ENCODE assay signal across 23 cellular contexts in the genomic region with DNA sequence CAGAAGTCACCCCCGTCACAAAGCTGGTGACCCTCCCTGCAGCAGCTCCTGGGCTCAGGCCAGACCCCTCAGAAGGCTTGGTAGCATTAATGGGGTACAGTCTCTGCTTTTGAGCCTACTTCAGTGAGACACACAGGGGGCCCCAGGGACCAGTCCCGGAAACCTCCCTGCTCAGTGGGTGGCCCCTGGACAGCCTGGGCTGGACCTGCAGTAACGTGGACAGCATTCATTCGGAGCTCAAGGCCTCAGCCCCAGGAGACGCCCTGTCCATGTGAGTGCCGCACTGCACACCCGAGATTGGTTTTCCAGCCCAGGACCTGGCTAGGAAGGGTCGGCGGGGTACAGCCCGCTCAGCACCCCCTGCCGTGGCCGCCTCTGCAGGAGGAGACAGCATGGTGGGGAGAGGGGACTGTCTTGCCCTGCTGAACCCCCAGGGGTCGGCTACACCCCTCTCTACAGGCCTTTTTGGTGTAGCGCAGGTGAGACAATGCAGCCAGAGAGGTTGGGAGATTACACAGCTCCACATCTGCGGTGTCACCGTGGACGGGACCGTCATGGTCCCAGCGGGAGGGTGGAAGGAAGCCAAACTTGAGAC.
"Had no signal": no experiment of that assay in that cellular context is flagged by ENCODE, and none has a peak within 500 bp of the region (broad histone marks: within the 10 kb centered on the region; RNA-seq: fewer than 3 reads in every experiment).

No MANE protein-coding gene starts in this region.

- H3K9me3 Mint-ChIP-seq: activated CD4-positive, alpha-beta memory T cell treated with anti-CD3 and anti-CD28 coated beads, Interleukin-2, amount 10 ng/mL, durations not matched to agents 7 days and 5 days; activated naive CD8-positive, alpha-beta T cell treated with anti-CD3 and anti-CD28 coated beads, Interleukin-2, amount 10 ng/mL, durations not matched to agents 7 days and 5 days; T-helper 1 cell treated with Interleukin-12 subunit alpha and Interleukin-12 subunit beta and Interleukin-4 antibody, amounts not matched to agents 30 μg/mL and 1 μg/mL, for 36 hours had no signal

- ATAC-seq: activated T-cell treated with anti-CD3 and anti-CD28 coated beads, Interleukin-2, amount 50 U/mL, for 72 hours; gastrocnemius medialis; naive thymus-derived CD4-positive, alpha-beta T cell had no signal

- H3K27me3 Mint-ChIP-seq: activated CD4-positive, alpha-beta memory T cell treated with anti-CD3 and anti-CD28 coated beads, Interleukin-2, amount 10 ng/mL, durations not matched to agents 7 days and 5 days had no signal

- H3K4me3 Mint-ChIP-seq: activated CD4-positive, alpha-beta memory T cell treated with anti-CD3 and anti-CD28 coated beads, Interleukin-2, amount 10 ng/mL, durations not matched to agents 7 days and 5 days; activated naive CD4-positive, alpha-beta T cell treated with anti-CD3 and anti-CD28 coated beads for 36 hours; activated naive CD8-positive, alpha-beta T cell treated with anti-CD3 and anti-CD28 coated beads, Interleukin-2, amount 10 ng/mL, durations not matched to agents 7 days and 5 days; activated T-cell treated with anti-CD3 and anti-CD28 coated beads, Interleukin-2, amount 50 U/mL, for 72 hours; naive thymus-derived CD4-positive, alpha-beta T cell; stimulated activated naive CD8-positive, alpha-beta T cell treated with anti-CD3 and anti-CD28 coated beads, Interleukin-15, Interleukin-2, amounts not matched to agents 100 ng/mL and 50 ng/mL, for 24 hours; T-helper 1 cell treated with Interleukin-12 subunit alpha and Interleukin-12 subunit beta and Interleukin-4 antibody, amounts not matched to agents 30 μg/mL and 1 μg/mL, for 36 hours had no signal

- H3K4me3 ChIP-seq: coronary artery, esophagus squamous epithelium, gastrocnemius medialis, lung, pancreas, psoas muscle, right atrium auricular region, tibial artery had no signal

- DNase-seq: activated CD4-positive, alpha-beta memory T cell treated with anti-CD3 and anti-CD28 coated beads, Interleukin-2, amount 10 ng/mL, durations not matched to agents 7 days and 5 days; activated CD4-positive, alpha-beta T cell treated with anti-CD3 and anti-CD28 coated beads for 48 hours; activated CD4-positive, CD25-positive, alpha-beta regulatory T cell; activated effector memory CD4-positive, alpha-beta T cell treated with Interleukin-2 at 50 U/mL for 16 hours; activated naive CD4-positive, alpha-beta T cell treated with anti-CD3 and anti-CD28 coated beads for 36 hours; activated naive CD8-positive, alpha-beta T cell treated with anti-CD3 and anti-CD28 coated beads, Interleukin-2, amount 10 ng/mL, durations not matched to agents 7 days and 5 days; activated T-cell treated with anti-CD3 and anti-CD28 coated beads, Interleukin-2, amount 50 U/mL, for 72 hours; amniotic stem cell; cerebellar nuclear complex; esophagus squamous epithelium; gastrocnemius medialis; islet precursor cell; naive thymus-derived CD4-positive, alpha-beta T cell; stimulated activated CD4-positive, alpha-beta T cell treated with anti-CD3 and anti-CD28 coated beads, Interleukin-4, amount 100 ng/mL, for 24 hours; tibial artery had no signal

- H3K27ac Mint-ChIP-seq: activated CD4-positive, alpha-beta memory T cell treated with anti-CD3 and anti-CD28 coated beads, Interleukin-2, amount 10 ng/mL, durations not matched to agents 7 days and 5 days; activated naive CD4-positive, alpha-beta T cell treated with anti-CD3 and anti-CD28 coated beads for 36 hours; activated naive CD8-positive, alpha-beta T cell treated with anti-CD3 and anti-CD28 coated beads, Interleukin-2, amount 10 ng/mL, durations not matched to agents 7 days and 5 days; activated T-cell treated with anti-CD3 and anti-CD28 coated beads, Interleukin-2, amount 50 U/mL, for 72 hours; naive thymus-derived CD4-positive, alpha-beta T cell; stimulated activated naive CD8-positive, alpha-beta T cell treated with anti-CD3 and anti-CD28 coated beads, Interleukin-15, Interleukin-2, amounts not matched to agents 100 ng/mL and 50 ng/mL, for 24 hours; T-helper 1 cell treated with Interleukin-12 subunit alpha and Interleukin-12 subunit beta and Interleukin-4 antibody, amounts not matched to agents 30 μg/mL and 1 μg/mL, for 36 hours had no signal

- H3K27me3 ChIP-seq: esophagus squamous epithelium, pancreas, right atrium auricular region, tibial artery had no signal

- H3K9me3 ChIP-seq: esophagus squamous epithelium, gastrocnemius medialis, pancreas, psoas muscle, right atrium auricular region, tibial artery had no signal

- H3K4me1 ChIP-seq: gastrocnemius medialis, pancreas, psoas muscle, right atrium auricular region, tibial artery had no signal

- H3K36me3 ChIP-seq: gastrocnemius medialis, pancreas had no signal

- FAIRE-seq: bronchial epithelial cell, pancreas had no signal

- H3K27ac ChIP-seq: coronary artery, gastrocnemius medialis, pancreas, psoas muscle, right atrium auricular region, tibial artery had no signal

- H3K36me3 Mint-ChIP-seq: activated naive CD8-positive, alpha-beta T cell treated with anti-CD3 and anti-CD28 coated beads, Interleukin-2, amount 10 ng/mL, durations not matched to agents 7 days and 5 days had no signal
